ENCODE assay signal across 13 cellular contexts in genomic region chr11:12198261-12198925, GRCh38.
DNase-seq lines count a peak whose midpoint lies in the region; ATAC-seq and TF ChIP-seq lines count a peak whose summit lies in the region.
"Had no signal": no experiment of that assay in that cellular context is flagged by ENCODE, and none has a peak within 500 bp of the region (broad histone marks: within the 10 kb centered on the region; RNA-seq: fewer than 3 reads in every experiment).

No MANE protein-coding gene starts in this region.

- H3K36me3 Mint-ChIP-seq in activated naive CD4-positive, alpha-beta T cell treated with anti-CD3 and anti-CD28 coated beads for 36 hours (ENCODE audit: low read depth), result peaks cover 9% of the 10 kb centered on the region

- no peak overlapping the region for H3K27ac Mint-ChIP-seq in activated naive CD4-positive, alpha-beta T cell treated with anti-CD3 and anti-CD28 coated beads for 36 hours

- no peaks in the 10 kb centered on the region for H3K27me3 ChIP-seq in MM.1S (replicated peaks; ENCODE audit: insufficient read depth, low read length)
- H3K27me3 ChIP-seq: ovary had no signal

- intact Hi-C loops in activated naive CD4-positive, alpha-beta T cell treated with anti-CD3 and anti-CD28 coated beads for 36 hours (cut with micrococcal nuclease), result loop anchor here (1.0 to 5.0 kb wide), 3 partner anchors 9 to 39 kb away; no protein-coding TSS in a partner anchor

- H3K4me2 ChIP-seq in MM.1S (ENCODE audit: low read depth, low read length), result 0 out of 2 replicates have a peak overlapping the region, but pooled peaks have one; percentile 66

- H3K4me3 Mint-ChIP-seq in activated naive CD4-positive, alpha-beta T cell treated with anti-CD3 and anti-CD28 coated beads for 36 hours, result peak overlapping the region; percentile 79

- no peaks in the 10 kb centered on the region for H3K27me3 Mint-ChIP-seq in activated naive CD4-positive, alpha-beta T cell treated with anti-CD3 and anti-CD28 coated beads for 36 hours (ENCODE audit: low read depth)

- DNase-seq in activated naive CD4-positive, alpha-beta T cell treated with anti-CD3 and anti-CD28 coated beads for 36 hours, result peak; percentile 48
- no peak for DNase-seq in activated naive CD4-positive, alpha-beta T cell treated with Interleukin-2 at 50 U/mL for 16 hours
- DNase-seq in MM.1S (no peak), cerebellar cortex (ENCODE audit: low spot score) (peak; percentile 59), ureter (ENCODE audit: low spot score) (no peak), AML-193 (lab: John Stamatoyannopoulos, UW) (no peak)
- DNase-seq: activated gamma-delta T cell treated with Interleukin-2 at 50 U/mL for 16 hours, mesenchymal stem cell, NCI-H446 treated with DMSO at 0.1 percent for 48 hours, ovary had no signal

- no peak overlapping the region for H3K4me3 ChIP-seq in MM.1S (ENCODE audit: low read length)
- H3K4me3 ChIP-seq: HAP-1, ovary had no signal

- no peaks in the 10 kb centered on the region for H3F3A ChIP-seq in MM.1S (ENCODE audit: insufficient read depth, low read length)

- no peaks in the 10 kb centered on the region for H3K36me3 ChIP-seq in MM.1S (replicated peaks; ENCODE audit: insufficient read depth, low read length)
- H3K36me3 ChIP-seq: HAP-1, ovary had no signal

- ATAC-seq in HG03095 (IDR thresholded peaks at IDR 0.05; ENCODE audit: unreplicated experiment), result no peak

- H3K4me1 Mint-ChIP-seq in activated naive CD4-positive, alpha-beta T cell treated with anti-CD3 and anti-CD28 coated beads for 36 hours (ENCODE audit: low read depth), result peaks cover 67% of the 10 kb centered on the region

- no peaks in the 10 kb centered on the region for H3K9me2 ChIP-seq in MM.1S (replicated peaks; ENCODE audit: insufficient read depth, low read length)

- H3K27ac ChIP-seq in MM.1S (ENCODE audit: low read length), result no peak overlapping the region
- H3K27ac ChIP-seq in temporal lobe (ENCODE audit: low read depth, low read length), result peak overlapping the region; percentile 19
- H3K27ac ChIP-seq: ovary had no signal

- peaks cover 25% of the 10 kb centered on the region for H3K4me1 ChIP-seq in MM.1S (ENCODE audit: low read length)
- H3K4me1 ChIP-seq: HAP-1 had no signal

- H3K9me3 Mint-ChIP-seq in activated naive CD4-positive, alpha-beta T cell treated with anti-CD3 and anti-CD28 coated beads for 36 hours, result no peaks in the 10 kb centered on the region

- H3K9ac ChIP-seq in MM.1S (ENCODE audit: low read length), result no peak overlapping the region

- H4K20me1 ChIP-seq in MM.1S (ENCODE audit: insufficient read depth, low read length), result no peaks in the 10 kb centered on the region

- CTCF ChIA-PET in activated naive CD4-positive, alpha-beta T cell treated with anti-CD3 and anti-CD28 coated beads for 36 hours (lab: Charles Lee), result interaction anchor here (0.5 to 2.5 kb wide), 5 partner anchors 9 to 151 kb away, joined by 4 to 7 read pairs (median 4); no protein-coding TSS in a partner anchor

- H3K9me3 ChIP-seq in MM.1S (replicated peaks; ENCODE audit: insufficient read depth, low read length), result no peaks in the 10 kb centered on the region
- H3K9me3 ChIP-seq: HAP-1, ovary had no signal

- TF ChIP-seq CTCF in MM.1S (IDR thresholded peaks at IDR 0.05; ENCODE audit: low read length), result no peak

- no peaks in the 10 kb centered on the region for H3K79me2 ChIP-seq in MM.1S (ENCODE audit: low read length)

- 0 out of 2 replicates have a peak overlapping the region, but pooled peaks have one; percentile 63 for H2AFZ ChIP-seq in MM.1S (ENCODE audit: low read length)

Comparison
In these comparisons a context has a peak if more than half of its experiments do, and no peak if none do; other contexts are left out.
1. DNase-seq: peak in activated naive CD4-positive, alpha-beta T cell treated with anti-CD3 and anti-CD28 coated beads for 36 hours (single experiment) and cerebellar cortex (single experiment); none in activated naive CD4-positive, alpha-beta T cell treated with Interleukin-2 at 50 U/mL for 16 hours (single experiment), MM.1S (single experiment), ureter (single experiment) and AML-193 (0 of 2).